ENCODE assay signal across 9 cellular contexts in genomic region chr4:185535818-185536729, GRCh38. TPM values are rescaled to one million over a fixed set of nuclear protein-coding genes. Genes with fewer than 3 reads are reported as not detected.
DNase-seq lines count a peak whose midpoint lies in the region; ATAC-seq and TF ChIP-seq lines count a peak whose summit lies in the region.
"Had no signal": no experiment of that assay in that cellular context is flagged by ENCODE, and none has a peak within 500 bp of the region (broad histone marks: within the 10 kb centered on the region; RNA-seq: fewer than 3 reads in every experiment).

No MANE protein-coding gene starts in this region.

- H3K4me3 ChIP-seq in stomach smooth muscle (ENCODE audit: low read length in 2 of 2) = peak overlapping the region; percentile 59 to 74

- H3K27ac Mint-ChIP-seq in brain = peak overlapping the region in 4 of 5 experiments; percentile 6 to 68 (median 44)

- POLR2A ChIA-PET in GM10248 (lab: Yijun Ruan, JAX) = no interaction called here

- peaks cover 0 to 2% of the 10 kb centered on the region in 2 donors for H3K36me3 ChIP-seq in stomach smooth muscle (ENCODE audit: control insufficient read depth in 2 of 2, insufficient read depth in 2 of 2, low read length in 2 of 2)

- H3K27ac ChIP-seq in stomach smooth muscle (ENCODE audit: low read length) = peak overlapping the region; percentile 100
- H3K27ac ChIP-seq: 22Rv1 had no signal

- ATAC-seq in left lobe of liver = peak; percentile 24

- H3K4me1 Mint-ChIP-seq in brain = peaks cover 30% of the 10 kb centered on the region

- CTCF ChIA-PET in GM10248 (lab: Yijun Ruan, JAX) = interaction anchor here (0.7 to 2.2 kb wide), 5 partner anchors 8 to 62 kb away, joined by 3 to 9 read pairs (median 4); no protein-coding TSS in a partner anchor

- H3K9ac ChIP-seq in stomach smooth muscle (ENCODE audit: low read length in 2 of 2) = peak overlapping the region; percentile 90

- H3K9me3 ChIP-seq in stomach smooth muscle (ENCODE audit: control insufficient read depth in 2 of 2, low read length in 2 of 2) = no peaks in the 10 kb centered on the region

- peaks cover 10% of the 10 kb centered on the region for H3K27me3 Mint-ChIP-seq in brain

- H3K4me3 Mint-ChIP-seq in brain = peak overlapping the region; percentile 79 to 85 (median 83)

- TF ChIP-seq CTCF in brain (conservative IDR thresholded peaks at IDR 0.05) = no peak
- no peak for TF ChIP-seq CTCF in GM10248 (IDR thresholded peaks at IDR 0.05; ENCODE audit: control extremely low read depth, extremely low read depth, low read depth, missing control alignments)

- no peaks in the 10 kb centered on the region for H3K27me3 ChIP-seq in stomach smooth muscle (ENCODE audit: control insufficient read depth in 1 of 2, insufficient read depth in 2 of 2, low read length in 2 of 2)

- H3K9me3 Mint-ChIP-seq in brain = no peaks in the 10 kb centered on the region

- no peaks in the 10 kb centered on the region for H3K36me3 Mint-ChIP-seq in brain

- peaks cover 31% of the 10 kb centered on the region for H3K4me1 ChIP-seq in stomach smooth muscle (ENCODE audit: control insufficient read depth, insufficient read depth, low read length)

- peak; percentile 12 for DNase-seq in DMS 273 (lab: John Stamatoyannopoulos, UW; ENCODE audit: unreplicated experiment)
- DNase-seq in DMS 273 treated with DMSO at 0.1 percent for 48 hours (lab: John Stamatoyannopoulos, UW) = no peak
- no peak for DNase-seq in left lobe of liver (ENCODE audit: low spot score)
- no peak for DNase-seq in NCI-H2227 (lab: John Stamatoyannopoulos, UW; ENCODE audit: unreplicated experiment)
- DNase-seq in dedifferentiated amniotic fluid mesenchymal stem cell (ENCODE audit: extremely low spot score) = no peak
- no peak for DNase-seq in GM10248 (ENCODE audit: extremely low spot score)

RNA-seq across cellular contexts. Expression of gene PDLIM3, which starts 0.8 kb away (rescaled TPM):
- polyA plus RNA-seq in brain (ENCODE audit: insufficient read depth, low read depth, low replicate concordance) = 14.5 TPM
- total RNA-seq in left lobe of liver = 1.7 TPM
